ENCODE assay signal across 1 cellular context in genomic region chr11:12692238-12693074, GRCh38.
A peak's percentile ranks its signal among the peaks of the same experiment; 100 is the strongest.
TF ChIP-seq lines count a peak whose summit lies in the region.

No MANE protein-coding gene starts in this region.

TF ChIP-seq in SK-N-SH, 30 proteins besides CTCF, POLR2A, EP300 and RAD21 (continued from another document):
- TF ChIP-seq EZH2phosphoT487 (IDR thresholded peaks at IDR 0.05; ENCODE audit: borderline replicate concordance, low read depth) (no peak), FOXM1 (IDR thresholded peaks at IDR 0.05; ENCODE audit: low read depth) (0 out of 2 replicates have a peak, but pooled peaks have one; percentile 36), NFIC (IDR thresholded peaks at IDR 0.05; ENCODE audit: borderline replicate concordance) (peak; percentile 89), FOSL2 (IDR thresholded peaks at IDR 0.05; ENCODE audit: borderline replicate concordance, low read depth) (peak; percentile 50; the same call in 1 of the 2 replicates), RCOR1 (IDR thresholded peaks at IDR 0.05; ENCODE audit: low read length) (peak; percentile 68; the same call in 1 of the 2 replicates), YY1 (IDR thresholded peaks at IDR 0.05; ENCODE audit: low read depth) (no peak), POLR2AphosphoS5 (IDR thresholded peaks at IDR 0.05; ENCODE audit: low read depth, low read length) (peak; percentile 14; the same call in 1 of the 2 replicates), JUND (IDR thresholded peaks at IDR 0.05) (peak; percentile 44; the same call in 1 of the 2 replicates), RXRA (IDR thresholded peaks at IDR 0.05; ENCODE audit: borderline replicate concordance, low read depth) (peak; percentile 80; the same call in 1 of the 2 replicates), SIN3A (IDR thresholded peaks at IDR 0.05; ENCODE audit: borderline replicate concordance, low read depth, low read length) (no peak), SMC3 (IDR thresholded peaks at IDR 0.05; ENCODE audit: low read depth, low read length) (0 out of 2 replicates have a peak, but pooled peaks have one; percentile 1), MXI1 (IDR thresholded peaks at IDR 0.05; ENCODE audit: low read depth, low read length) (peak; percentile 50; the same call in 1 of the 2 replicates), MEF2A (IDR thresholded peaks at IDR 0.05; ENCODE audit: borderline replicate concordance, low read depth) (peak; percentile 14; the same call in 1 of the 2 replicates), TCF12 (IDR thresholded peaks at IDR 0.05) (peak; percentile 72), TEAD4 (IDR thresholded peaks at IDR 0.05; ENCODE audit: borderline replicate concordance, insufficient read depth) (peak; percentile 51; the same call in 1 of the 2 replicates), FOXJ3 (CRISPR knock-in tag; IDR thresholded peaks at IDR 0.05) (no peak)
- TF ChIP-seq, protein P1, sequence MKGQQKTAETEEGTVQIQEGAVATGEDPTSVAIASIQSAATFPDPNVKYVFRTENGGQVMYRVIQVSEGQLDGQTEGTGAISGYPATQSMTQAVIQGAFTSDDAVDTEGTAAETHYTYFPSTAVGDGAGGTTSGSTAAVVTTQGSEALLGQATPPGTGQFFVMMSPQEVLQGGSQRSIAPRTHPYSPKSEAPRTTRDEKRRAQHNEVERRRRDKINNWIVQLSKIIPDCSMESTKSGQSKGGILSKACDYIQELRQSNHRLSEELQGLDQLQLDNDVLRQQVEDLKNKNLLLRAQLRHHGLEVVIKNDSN (IDR thresholded peaks at IDR 0.05; ENCODE audit: borderline replicate concordance, low read depth), result no peak
- TF ChIP-seq, protein P2, sequence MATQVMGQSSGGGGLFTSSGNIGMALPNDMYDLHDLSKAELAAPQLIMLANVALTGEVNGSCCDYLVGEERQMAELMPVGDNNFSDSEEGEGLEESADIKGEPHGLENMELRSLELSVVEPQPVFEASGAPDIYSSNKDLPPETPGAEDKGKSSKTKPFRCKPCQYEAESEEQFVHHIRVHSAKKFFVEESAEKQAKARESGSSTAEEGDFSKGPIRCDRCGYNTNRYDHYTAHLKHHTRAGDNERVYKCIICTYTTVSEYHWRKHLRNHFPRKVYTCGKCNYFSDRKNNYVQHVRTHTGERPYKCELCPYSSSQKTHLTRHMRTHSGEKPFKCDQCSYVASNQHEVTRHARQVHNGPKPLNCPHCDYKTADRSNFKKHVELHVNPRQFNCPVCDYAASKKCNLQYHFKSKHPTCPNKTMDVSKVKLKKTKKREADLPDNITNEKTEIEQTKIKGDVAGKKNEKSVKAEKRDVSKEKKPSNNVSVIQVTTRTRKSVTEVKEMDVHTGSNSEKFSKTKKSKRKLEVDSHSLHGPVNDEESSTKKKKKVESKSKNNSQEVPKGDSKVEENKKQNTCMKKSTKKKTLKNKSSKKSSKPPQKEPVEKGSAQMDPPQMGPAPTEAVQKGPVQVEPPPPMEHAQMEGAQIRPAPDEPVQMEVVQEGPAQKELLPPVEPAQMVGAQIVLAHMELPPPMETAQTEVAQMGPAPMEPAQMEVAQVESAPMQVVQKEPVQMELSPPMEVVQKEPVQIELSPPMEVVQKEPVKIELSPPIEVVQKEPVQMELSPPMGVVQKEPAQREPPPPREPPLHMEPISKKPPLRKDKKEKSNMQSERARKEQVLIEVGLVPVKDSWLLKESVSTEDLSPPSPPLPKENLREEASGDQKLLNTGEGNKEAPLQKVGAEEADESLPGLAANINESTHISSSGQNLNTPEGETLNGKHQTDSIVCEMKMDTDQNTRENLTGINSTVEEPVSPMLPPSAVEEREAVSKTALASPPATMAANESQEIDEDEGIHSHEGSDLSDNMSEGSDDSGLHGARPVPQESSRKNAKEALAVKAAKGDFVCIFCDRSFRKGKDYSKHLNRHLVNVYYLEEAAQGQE (IDR thresholded peaks at IDR 0.05; ENCODE audit: low read depth, low read length), result no peak
TF ChIP-seq in SK-N-SH: peak in this region for 14.
